ENCODE assay signal across 9 cellular contexts in genomic region chr11:100827934-100828661, GRCh38.
DNase-seq lines count a peak whose midpoint lies in the region; ATAC-seq and TF ChIP-seq lines count a peak whose summit lies in the region.
"Had no signal": no experiment of that assay in that cellular context is flagged by ENCODE, and none has a peak within 500 bp of the region (broad histone marks: within the 10 kb centered on the region; RNA-seq: fewer than 3 reads in every experiment).

No MANE protein-coding gene starts in this region.

- no peaks in the 10 kb centered on the region for H3K36me3 ChIP-seq in thymus (ENCODE audit: control insufficient read depth, insufficient read depth)
- H3K36me3 ChIP-seq: neutrophil had no signal

- DNase-seq in HFFc6 = no peak
- DNase-seq in NCI-H1436 (lab: John Stamatoyannopoulos, UW) = peak; percentile 79
- peak; percentile 88 for DNase-seq in dermis blood vessel endothelial cell
- DNase-seq in KBM-7 = no peak
- no peak for DNase-seq in stimulated activated naive CD4-positive, alpha-beta T cell treated with Interleukin-2 at 50 U/mL for 16 hours (lab: John Stamatoyannopoulos, UW)
- no peak for DNase-seq in activated CD4-positive, alpha-beta T cell treated with anti-CD3 and anti-CD28 coated beads, Interleukin-2, amount 10 ng/mL, durations not matched to agents 24 days and 14 days

- no peaks in the 10 kb centered on the region for H3K36me3 Mint-ChIP-seq in HFFc6 (ENCODE audit: low read depth)
- no peaks in the 10 kb centered on the region for H3K36me3 Mint-ChIP-seq in activated CD4-positive, alpha-beta T cell treated with anti-CD3 and anti-CD28 coated beads, Interleukin-2, amount 10 ng/mL, durations not matched to agents 24 days and 14 days (ENCODE audit: low read depth)

- H3K4me1 Mint-ChIP-seq in HFFc6 (ENCODE audit: low read depth) = peaks cover 23% of the 10 kb centered on the region
- H3K4me1 Mint-ChIP-seq in activated CD4-positive, alpha-beta T cell treated with anti-CD3 and anti-CD28 coated beads, Interleukin-2, amount 10 ng/mL, durations not matched to agents 24 days and 14 days = no peaks in the 10 kb centered on the region

- peaks cover 2% of the 10 kb centered on the region; the same call in 1 of the 2 replicates for H3K27me3 Mint-ChIP-seq in HFFc6 (ENCODE audit: insufficient read depth)
- no peaks in the 10 kb centered on the region for H3K27me3 Mint-ChIP-seq in activated CD4-positive, alpha-beta T cell treated with anti-CD3 and anti-CD28 coated beads, Interleukin-2, amount 10 ng/mL, durations not matched to agents 24 days and 14 days

- no peak overlapping the region for H3K4me3 Mint-ChIP-seq in HFFc6
- no peak overlapping the region for H3K4me3 Mint-ChIP-seq in activated CD4-positive, alpha-beta T cell treated with anti-CD3 and anti-CD28 coated beads, Interleukin-2, amount 10 ng/mL, durations not matched to agents 24 days and 14 days

- no peak overlapping the region for H3K27ac Mint-ChIP-seq in HFFc6
- H3K27ac Mint-ChIP-seq in activated CD4-positive, alpha-beta T cell treated with anti-CD3 and anti-CD28 coated beads, Interleukin-2, amount 10 ng/mL, durations not matched to agents 24 days and 14 days = no peak overlapping the region

- peak; percentile 74 for ATAC-seq in GM18499 (IDR thresholded peaks at IDR 0.05; ENCODE audit: insufficient read depth, unreplicated experiment)

- peak overlapping the region; percentile 18 for H3K27ac ChIP-seq in thymus (ENCODE audit: low read depth)
- H3K27ac ChIP-seq: neutrophil had no signal

- H3K4me1 ChIP-seq in thymus (ENCODE audit: control insufficient read depth, insufficient read depth, low read length) = no peaks in the 10 kb centered on the region

- H3K27me3 ChIP-seq in thymus (ENCODE audit: control insufficient read depth, insufficient read depth) = no peaks in the 10 kb centered on the region
- H3K27me3 ChIP-seq: neutrophil had no signal

- no peaks in the 10 kb centered on the region for H3K9me3 Mint-ChIP-seq in HFFc6
- H3K9me3 Mint-ChIP-seq in activated CD4-positive, alpha-beta T cell treated with anti-CD3 and anti-CD28 coated beads, Interleukin-2, amount 10 ng/mL, durations not matched to agents 24 days and 14 days = no peaks in the 10 kb centered on the region

- intact Hi-C loops in activated CD4-positive, alpha-beta T cell treated with anti-CD3 and anti-CD28 coated beads, Interleukin-2, amount 10 ng/mL, durations not matched to agents 24 days and 14 days (cut with micrococcal nuclease) = no loop called here

- WGBS in thymus = 95% methylated on average over 1 of the region's 1 CpG

- TF ChIP-seq CTCF in HFFc6 (IDR thresholded peaks at IDR 0.05) = peak; percentile 39; the same call in 1 of the 2 replicates

- H3K4me3 ChIP-seq in thymus (ENCODE audit: low read length) = no peak overlapping the region

- in situ Hi-C loops in KBM-7 (cut with MboI; ENCODE audit: low pct_unique_long_range_greater_than_20kb, low sequenced_read_pairs) = no loop called here

- no peaks in the 10 kb centered on the region for H3K9me3 ChIP-seq in thymus (ENCODE audit: control insufficient read depth)
- H3K9me3 ChIP-seq: neutrophil had no signal

Comparison
In these comparisons a context has a peak if more than half of its experiments do, and no peak if none do; other contexts are left out.
1. DNase-seq: peak in NCI-H1436 (single experiment) and dermis blood vessel endothelial cell (single experiment); none in HFFc6 (single experiment), KBM-7 (single experiment), stimulated activated naive CD4-positive, alpha-beta T cell treated with Interleukin-2 at 50 U/mL for 16 hours (single experiment) and activated CD4-positive, alpha-beta T cell treated with anti-CD3 and anti-CD28 coated beads, Interleukin-2, amount 10 ng/mL, durations not matched to agents 24 days and 14 days (single experiment).